Comparison of ENCODE assay signal across 8 cellular contexts in the genomic region with DNA sequence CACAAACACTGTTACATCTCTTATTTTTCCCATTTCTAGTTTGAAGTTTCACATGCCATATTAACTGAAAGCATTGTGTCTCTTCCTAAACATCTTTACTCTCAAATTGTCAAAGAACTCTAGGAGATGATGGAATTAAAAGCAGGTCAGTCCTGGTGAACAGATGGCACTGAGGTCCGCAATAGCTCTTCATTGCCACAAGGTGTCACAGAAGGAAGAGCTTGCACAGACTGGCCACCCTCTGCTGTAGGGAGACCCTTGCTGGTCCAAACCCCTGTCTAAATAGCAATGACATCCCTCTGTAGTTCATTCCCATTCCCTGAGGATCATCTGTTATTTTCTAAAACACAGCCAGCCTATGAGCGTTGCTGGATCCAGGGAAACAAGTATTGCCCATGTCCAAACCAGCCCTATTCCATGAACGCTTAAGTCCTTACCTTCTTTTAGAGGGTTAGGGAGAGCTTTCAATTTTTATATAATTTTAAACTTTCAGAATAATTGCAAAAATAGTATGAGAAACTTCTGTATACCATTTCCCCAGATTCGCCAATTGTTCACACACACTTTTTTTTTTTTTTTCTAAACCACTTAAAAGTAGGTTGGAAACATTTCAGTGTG. TPM values are rescaled to one million over a fixed set of nuclear protein-coding genes. Genes with fewer than 3 reads are reported as not detected.
DNase-seq lines count a peak whose midpoint lies in the region; ATAC-seq and TF ChIP-seq lines count a peak whose summit lies in the region.

No MANE protein-coding gene starts in this region.

- peak; percentile 74 for TF ChIP-seq CTCF in GM12872 (IDR thresholded peaks at IDR 0.05; ENCODE audit: insufficient read depth, low read depth, low read length)
- peak; percentile 69 for TF ChIP-seq CTCF in astrocyte of the spinal cord (IDR thresholded peaks at IDR 0.05; ENCODE audit: low read depth, low read length)

- DNase-seq in ACHN = peak; percentile 45
- peak; percentile 37 for DNase-seq in NCI-H1105 treated with DMSO at 0.1 percent for 48 hours (lab: John Stamatoyannopoulos, UW)
- DNase-seq in astrocyte of the spinal cord (ENCODE audit: low read depth, low spot score) = peak; percentile 35
- peak; percentile 50 for DNase-seq in myocyte (ENCODE audit: low read depth)
- no peak for DNase-seq in epidermal melanocyte (ENCODE audit: insufficient read length, low spot score)
- no peak for DNase-seq in midbrain (lab: John Stamatoyannopoulos, UW)

- no peak overlapping the region for H3K4me3 ChIP-seq in astrocyte of the spinal cord (ENCODE audit: low read depth, low read length)

- ATAC-seq in HG02588 (IDR thresholded peaks at IDR 0.05; ENCODE audit: unreplicated experiment) = peak; percentile 50

- in situ Hi-C loops in ACHN (cut with HindIII; ENCODE audit: low pct_ligation_motif_present, low pct_unique_long_range_greater_than_20kb, low sequenced_read_pairs) = no loop called here
- in situ Hi-C loops in astrocyte of the spinal cord (cut with HindIII; ENCODE audit: low sequenced_read_pairs) = no loop called here

RNA-seq across cellular contexts. Expression of gene HDAC2, which starts 10.1 kb away (rescaled TPM):
- 59.6 and 67.4 TPM in 2 replicates for total RNA-seq in myocyte
- polyA plus RNA-seq in myocyte (2012) = 84.5 TPM

Comparison
In these comparisons a context has a peak if more than half of its experiments do, and no peak if none do; other contexts are left out.
1. DNase-seq: peak in ACHN (single experiment), NCI-H1105 treated with DMSO at 0.1 percent for 48 hours (single experiment), astrocyte of the spinal cord (single experiment) and myocyte (single experiment); none in epidermal melanocyte (single experiment) and midbrain (single experiment).